ENCODE assay signal across 10 cellular contexts in genomic region chr4:23890369-23891063, GRCh38. TPM values are rescaled to one million over a fixed set of nuclear protein-coding genes. Genes with fewer than 3 reads are reported as not detected.
DNase-seq lines count a peak whose midpoint lies in the region; ATAC-seq lines count a peak whose summit lies in the region.
"Had no signal": no experiment of that assay in that cellular context is flagged by ENCODE, and none has a peak within 500 bp of the region (broad histone marks: within the 10 kb centered on the region; RNA-seq: fewer than 3 reads in every experiment).

No MANE protein-coding gene starts in this region.

- H3K27me3 ChIP-seq in skeletal muscle tissue (ENCODE audit: control insufficient read depth in 3 of 3, insufficient read depth in 3 of 3, low read length in 3 of 3) = no peaks in the 10 kb centered on the region

- intact Hi-C loops in left colon (cut with DNase I, micrococcal nuclease) = no loop called here

- H3K4me1 ChIP-seq in skeletal muscle tissue (ENCODE audit: control insufficient read depth in 3 of 3, insufficient read depth in 3 of 3, low read length in 3 of 3) = peaks cover 13 to 26% (median 20%) of the 10 kb centered on the region in 3 donors

- peak overlapping the region; percentile 68 to 91 (median 89) for H3K4me3 ChIP-seq in skeletal muscle tissue (ENCODE audit: low read length in 3 of 3)

- H3K27ac ChIP-seq in caudate nucleus (ENCODE audit: low read depth, low read length) (peak overlapping the region; percentile 84), skeletal muscle tissue (ENCODE audit: low read depth, low read length) (peak overlapping the region; percentile 92)

- peak overlapping the region; percentile 83 to 93 (median 92) for H3K9ac ChIP-seq in skeletal muscle tissue (ENCODE audit: low read depth in 1 of 3, low read length in 3 of 3)

- peak; percentile 27 for ATAC-seq in left colon

- H3K9me3 ChIP-seq in skeletal muscle tissue (ENCODE audit: control insufficient read depth in 3 of 3, low read length in 3 of 3) = no peaks in the 10 kb centered on the region

- no peaks in the 10 kb centered on the region for H3K36me3 ChIP-seq in skeletal muscle tissue (ENCODE audit: control insufficient read depth in 3 of 3, insufficient read depth in 3 of 3, low read length in 3 of 3)

- peak; percentile 5 for DNase-seq in HT1080 (ENCODE audit: low read depth)
- peak in 2 of 61 donors; percentile 2 to 8 for DNase-seq in caudate nucleus (lab: John Stamatoyannopoulos, UW)
- peak in 1 of 2 donors; percentile 12 for DNase-seq in left colon
- no peak for DNase-seq in COR-L47 (lab: John Stamatoyannopoulos, UW)
- DNase-seq in NCI-H226 = no peak
- no peak for DNase-seq in activated gamma-delta T cell treated with Interleukin-2 at 50 U/mL for 16 hours
- no peak for DNase-seq in HT-29 (ENCODE audit: low spot score)
- DNase-seq: effector memory CD4-positive, alpha-beta T cell had no signal

RNA-seq across cellular contexts. Expression of gene PPARGC1A, which starts 0.7 kb away (rescaled TPM):
- total RNA-seq in HT1080 (2014; rRNA removed; shearing (Covaris generic)) = 1.6 and 2.1 TPM in 2 replicates
- polyA plus RNA-seq in HT1080 (2015; cell fraction: cytosol; rRNA removed) = 0.27 and 0.68 TPM in 2 replicates
- polyA plus RNA-seq in HT1080 (2015; cell fraction: nucleus; rRNA removed) = 0.54 and 0.75 TPM in 2 replicates
- total RNA-seq in left colon (10 to 100 TPM; 76.0 to 92.4 TPM), skeletal muscle tissue (12.5 TPM)
- 0.08 TPM in 1 of 2 replicates, not detected in the other for total RNA-seq in HT-29 (2014; rRNA removed; shearing (Covaris generic))
- total RNA-seq: activated CD4-positive, alpha-beta memory T cell treated with anti-CD3 and anti-CD28 coated beads for 36 hours had no signal
